ENCODE assay signal across 9 cellular contexts in genomic region chr9:137757613-137758029, GRCh38.
A peak's percentile ranks its signal among the peaks of the same experiment; 100 is the strongest.
DNase-seq lines count a peak whose midpoint lies in the region; ATAC-seq and TF ChIP-seq lines count a peak whose summit lies in the region.
"Had no signal": no experiment of that assay in that cellular context is flagged by ENCODE, and none has a peak within 500 bp of the region (broad histone marks: within the 10 kb centered on the region; RNA-seq: fewer than 3 reads in every experiment).

No MANE protein-coding gene starts in this region.

- H3K9me3 Mint-ChIP-seq in Caco-2 (ENCODE audit: unreplicated experiment) = no peaks in the 10 kb centered on the region

- POLR2A ChIA-PET in Caco-2 (lab: Charles Lee) = no interaction called here

- no peaks in the 10 kb centered on the region for H3K4me1 Mint-ChIP-seq in Caco-2 (ENCODE audit: low read depth, unreplicated experiment)

- intact Hi-C loops in Caco-2 (cut with micrococcal nuclease; ENCODE audit: unreplicated experiment) = no loop called here

- CTCF ChIA-PET in Caco-2 (lab: Charles Lee) = no interaction called here

- H3K4me1 ChIP-seq in Caco-2 = no peaks in the 10 kb centered on the region

- no peaks in the 10 kb centered on the region for H3K9me3 ChIP-seq in Caco-2

- peaks cover under 1% of the 10 kb centered on the region; the same call in 1 of the 2 replicates for H3K36me3 ChIP-seq in Caco-2 (ENCODE audit: control insufficient read depth, insufficient read depth, low read length)

- BruUV-seq in Caco-2 (replicated peaks; lab: Mats Ljungman, UMichigan) = no TSS peak

- H3K27me3 ChIP-seq in Caco-2 (replicated peaks; ENCODE audit: control insufficient read depth, insufficient read depth, low read length) = no peaks in the 10 kb centered on the region

- H3K4me3 Mint-ChIP-seq in Caco-2 (ENCODE audit: unreplicated experiment) = no peak overlapping the region

- no peak overlapping the region for H3K27ac Mint-ChIP-seq in Caco-2 (ENCODE audit: unreplicated experiment)

- peak; percentile 35 for ATAC-seq in GM21381 (IDR thresholded peaks at IDR 0.05; ENCODE audit: unreplicated experiment)

- no peak for TF ChIP-seq CTCF in WI38 (IDR thresholded peaks at IDR 0.05; ENCODE audit: low read depth, low read length)
- no peak for TF ChIP-seq CTCF in fibroblast of the aortic adventitia (IDR thresholded peaks at IDR 0.05; ENCODE audit: insufficient read depth, low read length)
- no peak for TF ChIP-seq CTCF in Caco-2 (IDR thresholded peaks at IDR 0.05; ENCODE audit: insufficient read depth in 1 of 2, low read depth in 1 of 2, low read length in 1 of 2, severe bottlenecking in 1 of 2, unreplicated experiment in 1 of 2)

- DNase-seq in A172 (ENCODE audit: low spot score) = peak; percentile 66
- peak; percentile 17 for DNase-seq in fibroblast of the aortic adventitia (ENCODE audit: low read depth)
- no peak for DNase-seq in Caco-2
- no peak for DNase-seq in NCI-H510A treated with DMSO at 0.1 percent for 48 hours (lab: John Stamatoyannopoulos, UW)
- no peak for DNase-seq in NCI-H1417 (lab: John Stamatoyannopoulos, UW)
- no peak for DNase-seq in iPS-NIHi11 (ENCODE audit: low spot score)
- DNase-seq: DMS53 had no signal

- H3K4me3 ChIP-seq in WI38 (ENCODE audit: low read depth, low read length) (peak overlapping the region; percentile 16; the same call in 1 of the 2 replicates), fibroblast of the aortic adventitia (ENCODE audit: low read depth, low read length) (no peak overlapping the region), Caco-2 (ENCODE audit: low read depth, low read length) (no peak overlapping the region)

- no peaks in the 10 kb centered on the region for H3K27me3 Mint-ChIP-seq in Caco-2 (ENCODE audit: insufficient read depth, unreplicated experiment)

- peaks cover 75% of the 10 kb centered on the region for H3K36me3 Mint-ChIP-seq in Caco-2 (ENCODE audit: insufficient read depth, unreplicated experiment)

Comparison
In these comparisons a context has a peak if more than half of its experiments do, and no peak if none do; other contexts are left out.
1. DNase-seq: peak in A172 (single experiment) and fibroblast of the aortic adventitia (single experiment); none in Caco-2 (0 of 2), NCI-H510A treated with DMSO at 0.1 percent for 48 hours (single experiment), NCI-H1417 (0 of 3) and iPS-NIHi11 (single experiment).